Comparison of ENCODE assay signal across 24 cellular contexts in the genomic region with DNA sequence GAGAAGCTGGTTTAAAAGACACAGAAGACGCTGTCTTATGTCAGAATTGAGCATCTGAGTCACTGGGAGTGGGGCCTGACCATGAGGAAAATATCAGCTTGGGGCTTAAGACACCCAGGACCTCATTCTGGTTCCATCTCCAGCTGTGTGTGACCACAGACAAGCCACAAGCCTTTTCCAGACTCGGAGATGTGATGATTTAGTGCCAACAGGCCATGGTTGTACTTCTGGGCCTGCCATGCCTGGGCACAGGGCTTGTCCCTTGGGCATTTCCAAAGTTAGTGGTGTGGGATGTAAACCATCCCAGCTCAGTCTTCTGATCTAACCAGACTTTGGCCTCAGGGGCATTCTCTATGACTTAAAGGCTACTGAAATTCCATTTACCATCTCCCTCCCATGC.
DNase-seq lines count a peak whose midpoint lies in the region; ATAC-seq, FAIRE-seq and TF ChIP-seq lines count a peak whose summit lies in the region.
"Had no signal": no experiment of that assay in that cellular context is flagged by ENCODE, and none has a peak within 500 bp of the region (broad histone marks: within the 10 kb centered on the region; RNA-seq: fewer than 3 reads in every experiment).

No MANE protein-coding gene starts in this region.

- no peak for TF ChIP-seq CTCF in AG10803 (conservative IDR thresholded peaks at IDR 0.05; ENCODE audit: low read length)
- no peak for TF ChIP-seq CTCF in bronchial epithelial cell (IDR thresholded peaks at IDR 0.05; ENCODE audit: insufficient read depth, low read length, severe bottlenecking)
- no peak for TF ChIP-seq CTCF in mesothelial cell of epicardium (IDR thresholded peaks at IDR 0.05; ENCODE audit: unreplicated experiment)
- no peak for TF ChIP-seq CTCF in GM10248 (IDR thresholded peaks at IDR 0.05; ENCODE audit: control extremely low read depth, extremely low read depth, low read depth, missing control alignments)
- no peak for TF ChIP-seq CTCF in kidney (IDR thresholded peaks at IDR 0.05; ENCODE audit: borderline replicate concordance, extremely low read depth, insufficient read depth)

- H3K4me3 Mint-ChIP-seq in mesothelial cell of epicardium = no peak overlapping the region
- H3K4me3 Mint-ChIP-seq: memory B cell; naive thymus-derived CD8-positive, alpha-beta T cell had no signal

- no peak overlapping the region for H3K27ac Mint-ChIP-seq in mesothelial cell of epicardium
- H3K27ac Mint-ChIP-seq: memory B cell; naive thymus-derived CD8-positive, alpha-beta T cell had no signal

- intact Hi-C loops in kidney (cut with DNase I) = no loop called here

- H3K4me3 ChIP-seq in AG10803 (ENCODE audit: low read length) = no peak overlapping the region
- H3K4me3 ChIP-seq in bronchial epithelial cell (ENCODE audit: low read depth, low read length) = no peak overlapping the region
- H3K4me3 ChIP-seq in kidney (ENCODE audit: low read length in 2 of 2) = no peak overlapping the region
- H3K4me3 ChIP-seq: right atrium auricular region, stomach, upper lobe of left lung had no signal

- no peak overlapping the region for H3K27ac ChIP-seq in kidney (ENCODE audit: low read depth in 2 of 2, low read length in 2 of 2)
- H3K27ac ChIP-seq: right atrium auricular region, stomach, upper lobe of left lung had no signal

- peaks cover 17% of the 10 kb centered on the region for H3K9me3 Mint-ChIP-seq in mesothelial cell of epicardium

- FAIRE-seq in RCC 7860 (lab: Jason Lieb, UNC) = peak; percentile 87
- peak; percentile 40 for FAIRE-seq in bronchial epithelial cell (lab: Jason Lieb, UNC)
- no peak for FAIRE-seq in kidney (lab: Jason Lieb, UNC)
- FAIRE-seq: A204.1, HTR-8/SVneo had no signal

- H3K4me1 Mint-ChIP-seq in mesothelial cell of epicardium = no peaks in the 10 kb centered on the region
- H3K4me1 Mint-ChIP-seq: memory B cell; naive thymus-derived CD8-positive, alpha-beta T cell had no signal

- no peaks in the 10 kb centered on the region for H3K27me3 Mint-ChIP-seq in mesothelial cell of epicardium (ENCODE audit: low read depth)

- no peak overlapping the region for H3K9ac ChIP-seq in kidney (ENCODE audit: low read length in 2 of 2)

- peak; percentile 73 for DNase-seq in AG10803 (ENCODE audit: low read depth)
- DNase-seq in RCC 7860 (ENCODE audit: low spot score) = peak; percentile 57
- DNase-seq in bronchial epithelial cell (ENCODE audit: low read depth) = no peak
- peak; percentile 88 for DNase-seq in myocyte (ENCODE audit: low read depth)
- no peak for DNase-seq in mesothelial cell of epicardium (ENCODE audit: low spot score in 2 of 2, unreplicated experiment in 2 of 2)
- DNase-seq in GM10248 (ENCODE audit: extremely low spot score) = no peak
- no peak for DNase-seq in kidney
- DNase-seq: activated CD4-positive, alpha-beta T cell treated with anti-CD3 and anti-CD28 coated beads for 48 hours; activated naive CD4-positive, alpha-beta T cell treated with anti-CD3 and anti-CD28 coated beads, Interleukin-2, amount 50 U/mL, for 16 hours; BE2C; KG1; left cardiac atrium; naive thymus-derived CD8-positive, alpha-beta T cell; NCI-H1048; NCI-H1930; NCI-H774; SIG-M5; stomach had no signal

- H3K36me3 Mint-ChIP-seq in mesothelial cell of epicardium = peaks cover under 1% of the 10 kb centered on the region
- H3K36me3 Mint-ChIP-seq: memory B cell; naive thymus-derived CD8-positive, alpha-beta T cell had no signal

- CTCF ChIA-PET in GM10248 (lab: Yijun Ruan, JAX) = interaction anchor here (0.8 kb wide), 1 partner anchor 14 kb away, joined by 3 read pairs; no protein-coding TSS in a partner anchor

- no peaks in the 10 kb centered on the region for H3K9me3 ChIP-seq in kidney (ENCODE audit: control insufficient read depth in 1 of 2, low read length in 2 of 2)
- H3K9me3 ChIP-seq: BE2C, right atrium auricular region, stomach, upper lobe of left lung had no signal

- POLR2A ChIA-PET in GM10248 (lab: Yijun Ruan, JAX) = no interaction called here

- H3K36me3 ChIP-seq in bronchial epithelial cell (ENCODE audit: control insufficient read depth, insufficient read depth, low read length) = no peaks in the 10 kb centered on the region
- no peaks in the 10 kb centered on the region for H3K36me3 ChIP-seq in kidney (ENCODE audit: control insufficient read depth in 1 of 2, insufficient read depth in 2 of 2, low read length in 2 of 2)
- H3K36me3 ChIP-seq: BE2C, right atrium auricular region, stomach, upper lobe of left lung had no signal

- H3K27me3 ChIP-seq in bronchial epithelial cell (ENCODE audit: control insufficient read depth, insufficient read depth, low read length) = no peaks in the 10 kb centered on the region
- H3K27me3 ChIP-seq: BE2C, right atrium auricular region, stomach, upper lobe of left lung had no signal

- no peak for ATAC-seq in HG03139 (IDR thresholded peaks at IDR 0.05; ENCODE audit: unreplicated experiment)
- ATAC-seq: naive thymus-derived CD8-positive, alpha-beta T cell had no signal

- H3K4me1 ChIP-seq in kidney (ENCODE audit: control insufficient read depth in 1 of 2, insufficient read depth in 1 of 2, low read depth in 1 of 2, low read length in 2 of 2) = no peaks in the 10 kb centered on the region
- H3K4me1 ChIP-seq: BE2C, right atrium auricular region, stomach, upper lobe of left lung had no signal

Comparison
In these comparisons a context has a peak if more than half of its experiments do, and no peak if none do; other contexts are left out.
1. DNase-seq: peak in AG10803 (single experiment), RCC 7860 (single experiment) and myocyte (single experiment); none in bronchial epithelial cell (single experiment), mesothelial cell of epicardium (0 of 2), GM10248 (single experiment) and kidney (single experiment).